ENCODE assay signal across 8 cellular contexts in genomic region chr9:6715153-6715754, GRCh38. TPM values are rescaled to one million over a fixed set of nuclear protein-coding genes. Genes with fewer than 3 reads are reported as not detected.
DNase-seq lines count a peak whose midpoint lies in the region; ATAC-seq and TF ChIP-seq lines count a peak whose summit lies in the region.
"Not testable (repeated sequence)": the region's sequence is repeated elsewhere in the genome, so short reads cannot be mapped to it uniquely, and the experiment has no call there.

No MANE protein-coding gene starts in this region.

- H3K27me3 Mint-ChIP-seq in activated CD4-positive, alpha-beta memory T cell treated with anti-CD3 and anti-CD28 coated beads, Interleukin-2, amount 10 ng/mL, durations not matched to agents 7 days and 5 days; stimulated activated memory B cell treated with anti-CD40 and anti-IgM and Interleukin-4, amounts not matched to agents 10 μg/mL and 1 μg/mL and 100 μg/mL, for 72 hours: not testable (repeated sequence)

- H3K9me3 Mint-ChIP-seq in activated CD4-positive, alpha-beta memory T cell treated with anti-CD3 and anti-CD28 coated beads, Interleukin-2, amount 10 ng/mL, durations not matched to agents 7 days and 5 days; stimulated activated memory B cell treated with anti-CD40 and anti-IgM and Interleukin-4, amounts not matched to agents 10 μg/mL and 1 μg/mL and 100 μg/mL, for 72 hours: not testable (repeated sequence)

- H3K9me2 ChIP-seq in OCI-LY1 (ENCODE audit: low read depth, low read length), result not testable (repeated sequence)

- not testable (repeated sequence) for DNase-seq in GM12864 (ENCODE audit: low read depth); activated CD4-positive, alpha-beta memory T cell treated with anti-CD3 and anti-CD28 coated beads, Interleukin-2, amount 10 ng/mL, durations not matched to agents 7 days and 5 days; heart right ventricle
- DNase-seq in body of pancreas, result peak in 3 of 4 donors; percentile 25 to 47 (median 39)

- intact Hi-C loops in body of pancreas (cut with DNase I); heart right ventricle (cut with DNase I): not testable (repeated sequence)

- POLR2A ChIA-PET in activated CD4-positive, alpha-beta memory T cell treated with anti-CD3 and anti-CD28 coated beads, Interleukin-2, amount 10 ng/mL, durations not matched to agents 7 days and 5 days (lab: Charles Lee), result interaction anchor here (1.0 to 4.3 kb wide), 14 partner anchors 12 to 302 kb away, joined by 3 to 58 read pairs (median 6); partner anchors contain the start of genes KDM4C and UHRF2

- not testable (repeated sequence) for H3F3A ChIP-seq in OCI-LY1 (ENCODE audit: insufficient read depth, low read length)

- not testable (repeated sequence) for H3K4me1 ChIP-seq in ACC112 (ENCODE audit: control insufficient read depth, insufficient read depth, low read length, unreplicated experiment); heart right ventricle; mucosa of rectum (ENCODE audit: control insufficient read depth in 2 of 2, insufficient read depth in 2 of 2, low read length in 2 of 2)
- H3K4me1 ChIP-seq in OCI-LY1 (ENCODE audit: insufficient read depth, low read length, severe bottlenecking) (peaks cover 17% of the 10 kb centered on the region), body of pancreas (peaks cover 19% of the 10 kb centered on the region)

- not testable (repeated sequence) for H3K9me3 ChIP-seq in OCI-LY1 (ENCODE audit: low read length); body of pancreas; heart right ventricle; mucosa of rectum (ENCODE audit: control insufficient read depth in 2 of 2, low read length in 2 of 2)

- H3K36me3 Mint-ChIP-seq in activated CD4-positive, alpha-beta memory T cell treated with anti-CD3 and anti-CD28 coated beads, Interleukin-2, amount 10 ng/mL, durations not matched to agents 7 days and 5 days (ENCODE audit: low read depth); stimulated activated memory B cell treated with anti-CD40 and anti-IgM and Interleukin-4, amounts not matched to agents 10 μg/mL and 1 μg/mL and 100 μg/mL, for 72 hours: not testable (repeated sequence)

- not testable (repeated sequence) for H3K27ac Mint-ChIP-seq in activated CD4-positive, alpha-beta memory T cell treated with anti-CD3 and anti-CD28 coated beads, Interleukin-2, amount 10 ng/mL, durations not matched to agents 7 days and 5 days
- H3K27ac Mint-ChIP-seq in stimulated activated memory B cell treated with anti-CD40 and anti-IgM and Interleukin-4, amounts not matched to agents 10 μg/mL and 1 μg/mL and 100 μg/mL, for 72 hours, result peak overlapping the region; percentile 95

- not testable (repeated sequence) for H4K20me1 ChIP-seq in OCI-LY1 (ENCODE audit: insufficient read depth, low read length)

- not testable (repeated sequence) for H3K27ac ChIP-seq in ACC112 (ENCODE audit: low read depth, low read length); OCI-LY1 (ENCODE audit: low read depth, low read length, poor library complexity, severe bottlenecking); heart right ventricle
- peak overlapping the region; percentile 57 to 93 (median 90) for H3K27ac ChIP-seq in body of pancreas
- peak overlapping the region; percentile 87 to 92 for H3K27ac ChIP-seq in mucosa of rectum (ENCODE audit: low read depth in 2 of 2, low read length in 2 of 2)

- H3K4me3 ChIP-seq in ACC112 (ENCODE audit: low read depth, low read length) (peak overlapping the region; percentile 69; the same call in 1 of the 2 replicates), GM12864 (ENCODE audit: low read depth, low read length) (peak overlapping the region; percentile 74), OCI-LY1 (ENCODE audit: low read depth, low read length, poor library complexity, severe bottlenecking) (peak overlapping the region; percentile 57), body of pancreas (peak overlapping the region in 1 of 2 donors; percentile 27), heart right ventricle (peak overlapping the region in 8 of 10 donors; percentile 23 to 59 (median 52)), mucosa of rectum (ENCODE audit: low read length in 2 of 2) (peak overlapping the region; percentile 76 to 92)

- not testable (repeated sequence) for H3K36me3 ChIP-seq in ACC112 (ENCODE audit: insufficient read depth, low read length); OCI-LY1 (ENCODE audit: insufficient read depth, low read length); body of pancreas (replicated peaks in 1 of 2; ENCODE audit: insufficient read depth in 1 of 2, low read depth in 2 of 2); heart right ventricle; mucosa of rectum (ENCODE audit: control insufficient read depth in 2 of 2, insufficient read depth in 2 of 2, low read length in 2 of 2)

- WGBS in body of pancreas, 2 donors, result 57 to 66% methylated on average over 22 to 28 of the region's 28 CpGs
- WGBS in heart right ventricle, 2 donors, result 89 to 95% methylated on average over 28 of the region's 28 CpGs

- TF ChIP-seq CTCF in GM12864 (IDR thresholded peaks at IDR 0.05; ENCODE audit: low read depth, low read length, missing control alignments); OCI-LY1 (IDR thresholded peaks at IDR 0.05; ENCODE audit: low read length); body of pancreas (IDR thresholded peaks at IDR 0.05); heart right ventricle (IDR thresholded peaks at IDR 0.05): not testable (repeated sequence)

- ATAC-seq in body of pancreas, result peak; percentile 40
- ATAC-seq in heart right ventricle; stimulated activated memory B cell treated with anti-CD40 and anti-IgM and Interleukin-4, amounts not matched to agents 10 μg/mL and 1 μg/mL and 100 μg/mL, for 72 hours: not testable (repeated sequence)

- not testable (repeated sequence) for H3K79me2 ChIP-seq in ACC112 (ENCODE audit: control insufficient read depth, insufficient read depth, low read length, unreplicated experiment); OCI-LY1 (ENCODE audit: insufficient read depth, low read length)

- peak overlapping the region; percentile 60 for H3K9ac ChIP-seq in OCI-LY1 (ENCODE audit: low read length)
- peak overlapping the region; percentile 76 to 86 for H3K9ac ChIP-seq in mucosa of rectum (ENCODE audit: low read depth in 1 of 2, low read length in 2 of 2)

- H3K4me1 Mint-ChIP-seq in activated CD4-positive, alpha-beta memory T cell treated with anti-CD3 and anti-CD28 coated beads, Interleukin-2, amount 10 ng/mL, durations not matched to agents 7 days and 5 days, result peaks cover 13% of the 10 kb centered on the region
- H3K4me1 Mint-ChIP-seq in stimulated activated memory B cell treated with anti-CD40 and anti-IgM and Interleukin-4, amounts not matched to agents 10 μg/mL and 1 μg/mL and 100 μg/mL, for 72 hours, result peaks cover 24% of the 10 kb centered on the region

- not testable (repeated sequence) for H3K27me3 ChIP-seq in ACC112 (ENCODE audit: insufficient read depth, low read length); OCI-LY1 (ENCODE audit: insufficient read depth, low read length); body of pancreas; heart right ventricle; mucosa of rectum (ENCODE audit: control insufficient read depth in 2 of 2, insufficient read depth in 2 of 2, low read length in 2 of 2)

- not testable (repeated sequence) for TF ChIP-seq POLR2A in body of pancreas (IDR thresholded peaks at IDR 0.05)

- H3K4me2 ChIP-seq in OCI-LY1 (ENCODE audit: low read length), result peak overlapping the region; percentile 86

- CTCF ChIA-PET in activated CD4-positive, alpha-beta memory T cell treated with anti-CD3 and anti-CD28 coated beads, Interleukin-2, amount 10 ng/mL, durations not matched to agents 7 days and 5 days (lab: Charles Lee), result interaction anchor here (0.7 to 1.5 kb wide), 3 partner anchors 11 to 43 kb away, joined by 4 to 5 read pairs (median 4); partner anchors contain the start of gene KDM4C

- H3K4me3 Mint-ChIP-seq in activated CD4-positive, alpha-beta memory T cell treated with anti-CD3 and anti-CD28 coated beads, Interleukin-2, amount 10 ng/mL, durations not matched to agents 7 days and 5 days, result peak overlapping the region; percentile 85
- peak overlapping the region; percentile 89 for H3K4me3 Mint-ChIP-seq in stimulated activated memory B cell treated with anti-CD40 and anti-IgM and Interleukin-4, amounts not matched to agents 10 μg/mL and 1 μg/mL and 100 μg/mL, for 72 hours

- peak overlapping the region; percentile 85 for H2AFZ ChIP-seq in ACC112 (ENCODE audit: low read length, unreplicated experiment)
- H2AFZ ChIP-seq in OCI-LY1 (ENCODE audit: low read length), result not testable (repeated sequence)

RNA-seq across cellular contexts. Expression of gene KDM4C, which starts 42.5 kb away (rescaled TPM):
- total RNA-seq in activated CD4-positive, alpha-beta memory T cell treated with anti-CD3 and anti-CD28 coated beads, Interleukin-2, amount 10 ng/mL, durations not matched to agents 7 days and 5 days, result 10 to 100 TPM; 49.4 to 50.0 TPM
- total RNA-seq in body of pancreas, result 10 to 100 TPM; 40.5 to 48.5 TPM
- total RNA-seq in heart right ventricle, result 10 to 100 TPM; 12.2 to 18.2 (median 14.9) TPM
- polyA plus RNA-seq in heart right ventricle, result 1 to 10 TPM; 6.1 to 7.5 TPM
